Comparison of ENCODE assay signal across 8 cellular contexts in the genomic region with DNA sequence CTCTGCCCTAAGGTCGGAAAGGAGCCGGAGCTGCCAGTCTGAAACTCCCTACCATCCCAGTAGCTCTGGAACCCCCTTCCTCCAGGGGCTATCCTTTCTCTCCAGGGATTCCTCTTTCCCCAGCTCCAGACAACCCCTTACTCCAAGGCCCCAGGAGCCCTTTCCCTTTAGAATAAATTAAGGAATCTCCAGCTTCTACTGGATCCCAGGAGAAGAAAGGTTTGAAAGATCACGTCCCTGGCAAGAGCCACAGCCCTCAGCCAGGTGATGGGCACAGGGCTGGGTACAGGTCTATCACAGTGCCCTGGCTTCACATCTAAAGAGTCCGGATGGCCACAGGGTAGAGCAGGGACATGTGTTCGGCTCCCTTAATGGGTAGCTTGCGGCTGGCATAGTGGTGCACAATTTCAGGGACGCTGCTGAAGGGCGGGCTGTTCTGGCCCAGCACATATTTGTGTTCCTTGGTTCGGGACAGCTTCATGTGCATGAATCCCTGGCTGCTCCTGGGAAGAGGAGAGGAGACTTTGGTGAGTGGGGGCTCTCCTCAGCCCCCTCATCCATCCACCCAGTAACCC. TPM values are rescaled to one million over a fixed set of nuclear protein-coding genes. Genes with fewer than 3 reads are reported as not detected.
DNase-seq lines count a peak whose midpoint lies in the region; ATAC-seq, FAIRE-seq and TF ChIP-seq lines count a peak whose summit lies in the region.

No MANE protein-coding gene starts in this region.

- CTCF ChIA-PET in CD8-positive, alpha-beta memory T cell (lab: Charles Lee), result interaction anchor here (0.6 to 3.5 kb wide), 20 partner anchors 9 to 290 kb away, joined by 3 to 19 read pairs (median 4); partner anchors contain the start of gene SHF

- peak overlapping the region; percentile 85 for H3K27ac ChIP-seq in CD8-positive, alpha-beta memory T cell (ENCODE audit: low read depth, low read length)
- H3K27ac ChIP-seq in RWPE2 (ENCODE audit: poor library complexity, severe bottlenecking) (peak overlapping the region; percentile 68), esophagus squamous epithelium (peak overlapping the region; percentile 92 to 99 (median 96))

- no peaks in the 10 kb centered on the region for H3K9me3 Mint-ChIP-seq in CD8-positive, alpha-beta memory T cell
- no peaks in the 10 kb centered on the region for H3K9me3 Mint-ChIP-seq in progenitor cell of endocrine pancreas (ENCODE audit: low read depth)

- no peaks in the 10 kb centered on the region for H3K36me3 Mint-ChIP-seq in CD8-positive, alpha-beta memory T cell
- H3K36me3 Mint-ChIP-seq in progenitor cell of endocrine pancreas (ENCODE audit: insufficient read depth), result peaks cover 1% of the 10 kb centered on the region

- DNase-seq in CD8-positive, alpha-beta memory T cell, result no peak
- no peak for DNase-seq in RWPE2 (ENCODE audit: low spot score)
- DNase-seq in esophagus squamous epithelium (lab: John Stamatoyannopoulos, UW), result no peak
- no peak for DNase-seq in progenitor cell of endocrine pancreas (ENCODE audit: low spot score, unreplicated experiment)
- DNase-seq in CD1c-positive myeloid dendritic cell (ENCODE audit: extremely low spot score), result no peak
- no peak for DNase-seq in GM12892 (ENCODE audit: insufficient read length)

- POLR2A ChIA-PET in CD8-positive, alpha-beta memory T cell (lab: Charles Lee), result interaction anchor here (1.1 to 2.9 kb wide), 6 partner anchors 9 to 41 kb away, joined by 3 to 14 read pairs (median 4); partner anchors contain the start of gene SHF

- WGBS in esophagus squamous epithelium, 2 donors, result 15 to 88% methylated on average over 3 to 6 of the region's 9 CpGs

- peaks cover 9 to 22% (median 21%) of the 10 kb centered on the region in 3 donors for H3K4me1 Mint-ChIP-seq in CD8-positive, alpha-beta memory T cell
- peaks cover 25% of the 10 kb centered on the region for H3K4me1 Mint-ChIP-seq in progenitor cell of endocrine pancreas (ENCODE audit: low read depth)

- peak; percentile 71 for TF ChIP-seq CTCF in RWPE2 (IDR thresholded peaks at IDR 0.05; ENCODE audit: poor library complexity, severe bottlenecking)
- no peak for TF ChIP-seq CTCF in esophagus squamous epithelium (IDR thresholded peaks at IDR 0.05)
- TF ChIP-seq CTCF in progenitor cell of endocrine pancreas (IDR thresholded peaks at IDR 0.05; ENCODE audit: unreplicated experiment), result no peak

- H3K4me3 Mint-ChIP-seq in CD8-positive, alpha-beta memory T cell, result peak overlapping the region; percentile 67 to 91 (median 80)
- H3K4me3 Mint-ChIP-seq in progenitor cell of endocrine pancreas (ENCODE audit: low read depth), result peak overlapping the region; percentile 46

- no peaks in the 10 kb centered on the region for H3K27me3 ChIP-seq in CD8-positive, alpha-beta memory T cell (ENCODE audit: insufficient read depth, low read length, poor library complexity, severe bottlenecking)
- H3K27me3 ChIP-seq in RWPE2 (ENCODE audit: insufficient read depth, poor library complexity, severe bottlenecking) (no peaks in the 10 kb centered on the region), esophagus squamous epithelium (no peaks in the 10 kb centered on the region)

- TF ChIP-seq POLR2A in esophagus squamous epithelium (IDR thresholded peaks at IDR 0.05), result no peak
- no peak for TF ChIP-seq POLR2A in GM12892 (IDR thresholded peaks at IDR 0.05; ENCODE audit: low read depth, low read length)

- FAIRE-seq in GM12892 (lab: Jason Lieb, UNC), result no peak

- H3K36me3 ChIP-seq in CD8-positive, alpha-beta memory T cell (ENCODE audit: insufficient read depth, low read length), result no peaks in the 10 kb centered on the region
- H3K36me3 ChIP-seq in RWPE2 (ENCODE audit: low read depth), result no peaks in the 10 kb centered on the region
- H3K36me3 ChIP-seq in esophagus squamous epithelium, result peaks cover 0 to 28% (median 0%) of the 10 kb centered on the region in 3 donors

- H3K4me1 ChIP-seq in CD8-positive, alpha-beta memory T cell (ENCODE audit: insufficient read depth, low read length), result peaks cover 15% of the 10 kb centered on the region
- H3K4me1 ChIP-seq in RWPE2 (ENCODE audit: insufficient read depth, poor library complexity, severe bottlenecking) (peaks cover 7% of the 10 kb centered on the region), esophagus squamous epithelium (peaks cover 17 to 64% (median 22%) of the 10 kb centered on the region in 3 donors)

- ATAC-seq in RWPE2 (ENCODE audit: low read depth) (no peak), GM21526 (IDR thresholded peaks at IDR 0.05; ENCODE audit: low FRiP score, unreplicated experiment) (no peak), GM19463 (IDR thresholded peaks at IDR 0.05; ENCODE audit: unreplicated experiment) (no peak)

- H3K27ac Mint-ChIP-seq in CD8-positive, alpha-beta memory T cell, result peak overlapping the region; percentile 67 to 89 (median 80)
- peak overlapping the region; percentile 78 for H3K27ac Mint-ChIP-seq in progenitor cell of endocrine pancreas

- H3K9me3 ChIP-seq in CD8-positive, alpha-beta memory T cell (ENCODE audit: low read length), result no peaks in the 10 kb centered on the region
- H3K9me3 ChIP-seq in RWPE2 (ENCODE audit: severe bottlenecking) (no peaks in the 10 kb centered on the region), esophagus squamous epithelium (no peaks in the 10 kb centered on the region)

- H3K4me3 ChIP-seq in CD8-positive, alpha-beta memory T cell (ENCODE audit: low read length), result peak overlapping the region; percentile 78
- H3K4me3 ChIP-seq in RWPE2 (ENCODE audit: severe bottlenecking), result peak overlapping the region; percentile 48
- H3K4me3 ChIP-seq in esophagus squamous epithelium, result peak overlapping the region; percentile 38 to 77 (median 59)

- intact Hi-C loops in esophagus squamous epithelium (cut with DNase I), result no loop called here

- H3K27me3 Mint-ChIP-seq in CD8-positive, alpha-beta memory T cell, result no peaks in the 10 kb centered on the region
- no peaks in the 10 kb centered on the region for H3K27me3 Mint-ChIP-seq in progenitor cell of endocrine pancreas

RNA-seq across cellular contexts. Expression of gene SHF, which starts 20.0 kb away (rescaled TPM):
- total RNA-seq in CD8-positive, alpha-beta memory T cell, result 10 to 100 TPM; 25.4 to 29.5 TPM
- 1.5 TPM for polyA plus RNA-seq in CD8-positive, alpha-beta memory T cell
- total RNA-seq in esophagus squamous epithelium (10 to 100 TPM in 1 of 4 donors, 1 to 10 TPM in 3; 1.9 to 12.0 (median 5.7) TPM), progenitor cell of endocrine pancreas (61.1 and 61.7 TPM in 2 replicates)
- polyA plus RNA-seq in GM12892 (2012; ENCODE audit: missing spikeins), result 9.7 TPM

RNA-seq across cellular contexts. Expression of gene DUOX1, which starts 37.9 kb away (rescaled TPM):
- under 1 TPM in 1 of 2 experiments, not detected in 1; 0.11 TPM for total RNA-seq in CD8-positive, alpha-beta memory T cell
- polyA plus RNA-seq in CD8-positive, alpha-beta memory T cell, result 1.2 TPM
- total RNA-seq in esophagus squamous epithelium (100 to 1,000 TPM in 2 of 4 donors, 10 to 100 TPM in 2; 87.5 to 202 (median 122) TPM), progenitor cell of endocrine pancreas (1.4 and 1.6 TPM in 2 replicates)
- 0.81 TPM for polyA plus RNA-seq in GM12892 (2012; ENCODE audit: missing spikeins)

RNA-seq across cellular contexts. Expression of gene DUOXA1, which starts 38.0 kb away (rescaled TPM):
- under 1 TPM in 1 of 2 experiments, not detected in 1; 0.09 TPM for total RNA-seq in CD8-positive, alpha-beta memory T cell
- polyA plus RNA-seq in CD8-positive, alpha-beta memory T cell, result 0.29 TPM
- total RNA-seq in esophagus squamous epithelium (100 to 1,000 TPM in 3 of 4 donors, 10 to 100 TPM in 1; 64.0 to 202 (median 134) TPM), progenitor cell of endocrine pancreas (1.3 and 1.4 TPM in 2 replicates)
- polyA plus RNA-seq in GM12892 (2012; ENCODE audit: missing spikeins), result not detected

RNA-seq across cellular contexts. Expression of gene DUOXA2, which starts 53.6 kb away (rescaled TPM):
- not detected for total RNA-seq in CD8-positive, alpha-beta memory T cell
- polyA plus RNA-seq in CD8-positive, alpha-beta memory T cell, result not detected
- total RNA-seq in esophagus squamous epithelium, result 10 to 100 TPM in 2 of 4 donors, 1 to 10 TPM in 1, not detected in 1; 6.3 to 20.6 (median 13.6) TPM
- not detected in 2 replicates for total RNA-seq in progenitor cell of endocrine pancreas
- not detected for polyA plus RNA-seq in GM12892 (2012; ENCODE audit: missing spikeins)

RNA-seq across cellular contexts. Expression of gene DUOX2, which starts 53.7 kb away (rescaled TPM):
- total RNA-seq in CD8-positive, alpha-beta memory T cell, result not detected
- polyA plus RNA-seq in CD8-positive, alpha-beta memory T cell, result not detected
- total RNA-seq in esophagus squamous epithelium, result 10 to 100 TPM in 3 of 4 donors, 1 to 10 TPM in 1; 5.0 to 50.7 (median 22.6) TPM
- total RNA-seq in progenitor cell of endocrine pancreas, result 0.53 and 1.1 TPM in 2 replicates
- 0.04 TPM for polyA plus RNA-seq in GM12892 (2012; ENCODE audit: missing spikeins)

Comparison
In these comparisons a context has a peak if more than half of its experiments do, and no peak if none do; other contexts are left out.
1. RNA of gene DUOX1, which starts 37.9 kb away (total RNA-seq): 87.5 to 202 TPM in esophagus squamous epithelium; 1.4 to 1.6 TPM in progenitor cell of endocrine pancreas and 0.11 TPM in CD8-positive, alpha-beta memory T cell; every median in the first group is over 10 times any median in the second.
2. RNA of gene DUOXA1, which starts 38.0 kb away (total RNA-seq): 64.0 to 202 TPM in esophagus squamous epithelium; 1.3 to 1.4 TPM in progenitor cell of endocrine pancreas and 0.09 TPM in CD8-positive, alpha-beta memory T cell; every median in the first group is over 10 times any median in the second.
3. Peak in every context shown above with its lines, with median percentiles within 50 percentile points of each other: H3K27ac ChIP-seq and H3K4me3 ChIP-seq.